Comparison of ENCODE assay signal across 23 cellular contexts in the genomic region with DNA sequence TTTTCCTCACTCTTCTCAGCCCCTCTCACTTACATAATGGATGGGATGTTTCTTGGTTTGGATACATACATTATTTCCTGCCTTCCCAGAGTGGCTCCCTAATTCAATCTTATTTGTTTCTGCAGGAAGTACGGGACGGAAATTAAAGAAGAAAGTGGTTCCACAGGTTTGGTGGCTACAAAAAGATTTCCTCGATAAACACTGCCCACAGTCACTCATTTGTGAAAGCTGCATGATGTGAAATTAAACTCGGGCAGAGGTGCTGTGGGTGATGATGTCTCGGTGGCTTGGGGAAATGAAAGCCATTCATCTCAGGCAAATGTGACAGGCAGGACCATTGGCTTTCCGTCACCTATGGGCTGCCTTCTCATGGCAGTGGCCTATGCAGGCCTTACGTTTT.
"Had no signal": no experiment of that assay in that cellular context is flagged by ENCODE, and none has a peak within 500 bp of the region (broad histone marks: within the 10 kb centered on the region; RNA-seq: fewer than 3 reads in every experiment).

No MANE protein-coding gene starts in this region.

- H3K27ac Mint-ChIP-seq: activated naive CD4-positive, alpha-beta T cell treated with anti-CD3 and anti-CD28 coated beads, Interleukin-2, amount 50 U/mL, for 24 hours; progenitor cell of endocrine pancreas had no signal

- H3K4me1 Mint-ChIP-seq: activated naive CD4-positive, alpha-beta T cell treated with anti-CD3 and anti-CD28 coated beads, Interleukin-2, amount 50 U/mL, for 24 hours had no signal

- ATAC-seq: left lobe of liver; right cardiac atrium; stimulated activated naive CD8-positive, alpha-beta T cell treated with anti-CD3 and anti-CD28 coated beads, Interleukin-15, Interleukin-2, amounts not matched to agents 100 U/mL and 50 U/mL, for 24 hours had no signal

- H3K36me3 Mint-ChIP-seq: activated naive CD4-positive, alpha-beta T cell treated with anti-CD3 and anti-CD28 coated beads, Interleukin-2, amount 50 U/mL, for 24 hours had no signal

- DNase-seq: activated CD4-positive, alpha-beta T cell treated with anti-CD3 and anti-CD28 coated beads, Interleukin-2, amount 50 U/mL, for 1 hour; activated CD4-positive, CD25-positive, alpha-beta regulatory T cell treated with anti-CD3 and anti-CD28 coated beads, Interleukin-2, amount 50 U/mL, for 72 hours; activated CD8-positive, alpha-beta memory T cell treated with anti-CD3 and anti-CD28 coated beads for 24 hours; activated CD8-positive, alpha-beta memory T cell treated with anti-CD3 and anti-CD28 coated beads, Interleukin-2, amount 50 U/mL, for 48 hours; activated effector memory CD4-positive, alpha-beta T cell treated with anti-CD3 and anti-CD28 coated beads, Interleukin-2, amount 50 U/mL, for 16 hours; activated T-cell treated with anti-CD3 and anti-CD28 coated beads, Interleukin-2, amount 50 U/mL, for 48 hours; foreskin melanocyte; glutamatergic neuron; hippocampal formation; islet precursor cell; nephron progenitor cell; nucleus accumbens; right cardiac atrium; stimulated activated naive CD8-positive, alpha-beta T cell treated with anti-CD3 and anti-CD28 coated beads, Interleukin-15, Interleukin-2, amounts not matched to agents 100 U/mL and 50 U/mL, for 24 hours; substantia nigra; T-helper 1 cell; T1000; tibial artery had no signal

- H3K27ac ChIP-seq: cardiac muscle cell, tibial artery, vagina had no signal

- H3K4me3 Mint-ChIP-seq: activated naive CD4-positive, alpha-beta T cell treated with anti-CD3 and anti-CD28 coated beads, Interleukin-2, amount 50 U/mL, for 24 hours; nephron progenitor cell had no signal

- H3K27me3 Mint-ChIP-seq: progenitor cell of endocrine pancreas had no signal
